Comparison of ENCODE assay signal across 8 cellular contexts in genomic region chr10:27240891-27241639, GRCh38. TPM values are rescaled to one million over a fixed set of nuclear protein-coding genes. Genes with fewer than 3 reads are reported as not detected.
A peak's percentile ranks its signal among the peaks of the same experiment; 100 is the strongest.
DNase-seq lines count a peak whose midpoint lies in the region; ATAC-seq and TF ChIP-seq lines count a peak whose summit lies in the region.

No MANE protein-coding gene starts in this region.

- POLR2A ChIA-PET in Panc1 (lab: Charles Lee) (no interaction called here), MCF 10A (lab: Yijun Ruan, JAX) (interaction anchor here (0.9 to 2.4 kb wide), 6 partner anchors 9 to 135 kb away, joined by 3 to 39 read pairs (median 4); partner anchors contain the start of genes MASTL and YME1L1)

- CTCF ChIA-PET in Panc1 (lab: Charles Lee): no interaction called here
- CTCF ChIA-PET in MCF 10A (lab: Yijun Ruan, JAX): interaction anchor here (0.7 to 1.2 kb wide), 2 partner anchors 125 to 364 kb away, joined by 3 to 4 read pairs; no protein-coding TSS in a partner anchor

- H3K27me3 Mint-ChIP-seq in MCF 10A (ENCODE audit: insufficient read depth, unreplicated experiment): no peaks in the 10 kb centered on the region

- H3K4me3 ChIP-seq in Panc1 (ENCODE audit: low read depth in 2 of 2, low read length in 2 of 2): peak overlapping the region; percentile 65 to 76
- H3K4me3 ChIP-seq in skin epidermis: peak overlapping the region; percentile 59 to 82 (median 68)

- peaks cover 7% of the 10 kb centered on the region; the same call in 1 of the 2 replicates for H3K4me1 ChIP-seq in Panc1 (ENCODE audit: control insufficient read depth, insufficient read depth, low read length)

- H3K36me3 ChIP-seq in Panc1 (ENCODE audit: control insufficient read depth, insufficient read depth, low read length): peaks cover 3% of the 10 kb centered on the region; the same call in 1 of the 2 replicates

- peak overlapping the region; percentile 94 for H3K27ac Mint-ChIP-seq in MCF 10A (ENCODE audit: low read depth, unreplicated experiment)

- H3K9me3 ChIP-seq in Panc1 (ENCODE audit: control insufficient read depth, insufficient read depth, low read depth, low read length): no peaks in the 10 kb centered on the region

- DNase-seq in AML-193 (lab: John Stamatoyannopoulos, UW) (peak; percentile 29 to 46), Panc1 (ENCODE audit: low read depth, low spot score) (no peak), MCF 10A (ENCODE audit: unreplicated experiment) (peak; percentile 36), iPS-NIHi11 (ENCODE audit: low spot score) (peak; percentile 23), COR-L47 (lab: John Stamatoyannopoulos, UW) (no peak)

- peak; percentile 15 for ATAC-seq in GM18502 (IDR thresholded peaks at IDR 0.05; ENCODE audit: poor library complexity, unreplicated experiment)
- ATAC-seq in HG02973 (IDR thresholded peaks at IDR 0.05; ENCODE audit: unreplicated experiment): peak; percentile 14
- ATAC-seq in Panc1: peak; percentile 28

- peak overlapping the region; percentile 86 for H3K4me3 Mint-ChIP-seq in MCF 10A (ENCODE audit: unreplicated experiment)

- H3K27ac ChIP-seq in Panc1 (ENCODE audit: low read length) (peak overlapping the region; percentile 94), skin epidermis (peak overlapping the region; percentile 60 to 99 (median 97))

- H3K9me3 Mint-ChIP-seq in MCF 10A (ENCODE audit: unreplicated experiment): no peaks in the 10 kb centered on the region

- BruUV-seq in Panc1 (replicated peaks; lab: Mats Ljungman, UMichigan) (no TSS peak), MCF 10A (replicated peaks; lab: Mats Ljungman, UMichigan) (no TSS peak)

- no peaks in the 10 kb centered on the region for H3K27me3 ChIP-seq in Panc1 (ENCODE audit: control insufficient read depth, insufficient read depth, low read length)

- TF ChIP-seq CTCF in Panc1 (IDR thresholded peaks at IDR 0.05) (no peak), MCF 10A (IDR thresholded peaks at IDR 0.05; ENCODE audit: unreplicated experiment) (no peak)

- in situ Hi-C loops in Panc1 (cut with HindIII; ENCODE audit: low pct_unique_long_range_greater_than_20kb, low sequenced_read_pairs): no loop called here

- peaks cover 24% of the 10 kb centered on the region for H3K36me3 Mint-ChIP-seq in MCF 10A (ENCODE audit: insufficient read depth, unreplicated experiment)

- peaks cover 7% of the 10 kb centered on the region for H3K4me1 Mint-ChIP-seq in MCF 10A (ENCODE audit: insufficient read depth, unreplicated experiment)

- intact Hi-C loops in Panc1 (cut with micrococcal nuclease; ENCODE audit: unreplicated experiment): no loop called here
- intact Hi-C loops in MCF 10A (cut with micrococcal nuclease): loop anchor here (5.0 to 10.0 kb wide), 3 partner anchors 81 to 264 kb away; partner anchors contain the start of gene RAB18

RNA-seq across cellular contexts. Expression of gene ACBD5, which starts 0.5 kb away (rescaled TPM):
- total RNA-seq in Panc1 (2021; ENCODE audit: unreplicated experiment): 18.4 TPM
- 14.1 TPM for polyA plus RNA-seq in Panc1 (2012; ENCODE audit: insufficient read length)
- total RNA-seq in MCF 10A (2022): 21.9 and 22.2 TPM in 2 replicates

Comparison
In these comparisons a context has a peak if more than half of its experiments do, and no peak if none do; other contexts are left out.
1. DNase-seq: peak in AML-193 (2 of 2), MCF 10A (single experiment) and iPS-NIHi11 (single experiment); none in Panc1 (single experiment) and COR-L47 (single experiment).
2. Peak in every context shown above with its lines, with median percentiles within 50 percentile points of each other: ATAC-seq.